Comparison of ENCODE assay signal across 16 cellular contexts in genomic region chr6:99152345-99152643, GRCh38.
DNase-seq lines count a peak whose midpoint lies in the region; ATAC-seq and TF ChIP-seq lines count a peak whose summit lies in the region.
"Had no signal": no experiment of that assay in that cellular context is flagged by ENCODE, and none has a peak within 500 bp of the region (broad histone marks: within the 10 kb centered on the region; RNA-seq: fewer than 3 reads in every experiment).

No MANE protein-coding gene starts in this region.

- peaks cover 8% of the 10 kb centered on the region for H3K27me3 Mint-ChIP-seq in activated CD8-positive, alpha-beta T cell treated with anti-CD3 and anti-CD28 coated beads for 36 hours
- H3K27me3 Mint-ChIP-seq in activated CD8-positive, alpha-beta T cell treated with anti-CD3 and anti-CD28 coated beads, Interleukin-2, amount 10 ng/mL, durations not matched to agents 7 days and 5 days (ENCODE audit: low read depth) = no peaks in the 10 kb centered on the region

- intact Hi-C loops in activated CD8-positive, alpha-beta T cell treated with anti-CD3 and anti-CD28 coated beads for 36 hours (cut with micrococcal nuclease) = no loop called here
- intact Hi-C loops in body of pancreas (cut with DNase I) = no loop called here

- H3K4me3 ChIP-seq in RWPE2 (ENCODE audit: severe bottlenecking) (no peak overlapping the region), body of pancreas (no peak overlapping the region)
- H3K4me3 ChIP-seq: GM23248, HAP-1, SK-N-MC had no signal

- H3K4me3 Mint-ChIP-seq in activated CD8-positive, alpha-beta T cell treated with anti-CD3 and anti-CD28 coated beads for 36 hours = no peak overlapping the region
- no peak overlapping the region for H3K4me3 Mint-ChIP-seq in activated CD8-positive, alpha-beta T cell treated with anti-CD3 and anti-CD28 coated beads, Interleukin-2, amount 10 ng/mL, durations not matched to agents 7 days and 5 days
- H3K4me3 Mint-ChIP-seq: T-helper 17 cell had no signal

- H3K27ac ChIP-seq in RWPE2 (ENCODE audit: poor library complexity, severe bottlenecking) = no peak overlapping the region
- H3K27ac ChIP-seq in body of pancreas = no peak overlapping the region
- H3K27ac ChIP-seq: GM23248, SK-N-MC had no signal

- WGBS in body of pancreas, 2 donors = 7 to 18% methylated on average over 3 of the region's 3 CpGs

- H3K4me1 ChIP-seq in RWPE2 (ENCODE audit: insufficient read depth, poor library complexity, severe bottlenecking) (no peaks in the 10 kb centered on the region), body of pancreas (peaks cover 4% of the 10 kb centered on the region)
- H3K4me1 ChIP-seq: HAP-1 had no signal

- H3K36me3 ChIP-seq in RWPE2 (ENCODE audit: low read depth) (no peaks in the 10 kb centered on the region), body of pancreas (replicated peaks in 1 of 2; ENCODE audit: insufficient read depth in 1 of 2, low read depth in 2 of 2) (no peaks in the 10 kb centered on the region)
- H3K36me3 ChIP-seq: HAP-1 had no signal

- peak; percentile 1 for TF ChIP-seq CTCF in activated CD8-positive, alpha-beta T cell treated with anti-CD3 and anti-CD28 coated beads for 36 hours (IDR thresholded peaks at IDR 0.05)
- TF ChIP-seq CTCF in RWPE2 (IDR thresholded peaks at IDR 0.05; ENCODE audit: poor library complexity, severe bottlenecking) (peak; percentile 38), body of pancreas (IDR thresholded peaks at IDR 0.05) (no peak)

- H3K4me1 Mint-ChIP-seq in activated CD8-positive, alpha-beta T cell treated with anti-CD3 and anti-CD28 coated beads for 36 hours (ENCODE audit: low read depth) = no peaks in the 10 kb centered on the region
- H3K4me1 Mint-ChIP-seq in activated CD8-positive, alpha-beta T cell treated with anti-CD3 and anti-CD28 coated beads, Interleukin-2, amount 10 ng/mL, durations not matched to agents 7 days and 5 days (ENCODE audit: low read depth) = no peaks in the 10 kb centered on the region

- no peaks in the 10 kb centered on the region for H3K36me3 Mint-ChIP-seq in activated CD8-positive, alpha-beta T cell treated with anti-CD3 and anti-CD28 coated beads for 36 hours (ENCODE audit: low read depth)
- no peaks in the 10 kb centered on the region for H3K36me3 Mint-ChIP-seq in activated CD8-positive, alpha-beta T cell treated with anti-CD3 and anti-CD28 coated beads, Interleukin-2, amount 10 ng/mL, durations not matched to agents 7 days and 5 days (ENCODE audit: low read depth)
- no peaks in the 10 kb centered on the region for H3K36me3 Mint-ChIP-seq in activated naive CD4-positive, alpha-beta T cell treated with anti-CD3 and anti-CD28 coated beads, Interleukin-2, amount 50 U/mL, for 72 hours

- POLR2A ChIA-PET in activated CD8-positive, alpha-beta T cell treated with anti-CD3 and anti-CD28 coated beads for 36 hours (lab: Charles Lee) = no interaction called here
- POLR2A ChIA-PET in activated CD8-positive, alpha-beta T cell treated with anti-CD3 and anti-CD28 coated beads, Interleukin-2, amount 10 ng/mL, durations not matched to agents 7 days and 5 days (lab: Charles Lee) = no interaction called here

- no peak for TF ChIP-seq POLR2A in body of pancreas (IDR thresholded peaks at IDR 0.05)

- no peak for ATAC-seq in activated CD8-positive, alpha-beta T cell treated with anti-CD3 and anti-CD28 coated beads for 36 hours
- no peak for ATAC-seq in activated CD8-positive, alpha-beta T cell treated with anti-CD3 and anti-CD28 coated beads, Interleukin-2, amount 10 ng/mL, durations not matched to agents 7 days and 5 days
- ATAC-seq in HG03280 (IDR thresholded peaks at IDR 0.05; ENCODE audit: unreplicated experiment) = peak; percentile 23
- ATAC-seq in RWPE2 (ENCODE audit: low read depth) = no peak
- no peak for ATAC-seq in body of pancreas
- no peak for ATAC-seq in activated naive CD4-positive, alpha-beta T cell treated with anti-CD3 and anti-CD28 coated beads, Interleukin-2, amount 50 U/mL, for 72 hours
- ATAC-seq: T-helper 17 cell had no signal

- H3K9me3 ChIP-seq in RWPE2 (ENCODE audit: severe bottlenecking) (no peaks in the 10 kb centered on the region), body of pancreas (no peaks in the 10 kb centered on the region)
- H3K9me3 ChIP-seq: HAP-1 had no signal

- no peak for DNase-seq in activated CD8-positive, alpha-beta T cell treated with anti-CD3 and anti-CD28 coated beads for 36 hours
- no peak for DNase-seq in activated CD8-positive, alpha-beta T cell treated with anti-CD3 and anti-CD28 coated beads, Interleukin-2, amount 10 ng/mL, durations not matched to agents 7 days and 5 days
- no peak for DNase-seq in RWPE2 (ENCODE audit: low spot score)
- DNase-seq in activated CD4-positive, alpha-beta T cell treated with anti-CD3 and anti-CD28 coated beads, Interleukin-2, amount 50 U/mL, for 4 hours = no peak
- DNase-seq in NCI-H187 treated with DMSO at 0.1 percent for 48 hours (lab: John Stamatoyannopoulos, UW) = no peak
- no peak for DNase-seq in body of pancreas
- no peak for DNase-seq in activated naive CD4-positive, alpha-beta T cell treated with anti-CD3 and anti-CD28 coated beads, Interleukin-2, amount 50 U/mL, for 72 hours (ENCODE audit: low spot score in 2 of 2)
- DNase-seq: GF-D8, NCI-H1092, NCI-H2171, SHP77 treated with DMSO at 0.1 percent for 48 hours, T-helper 17 cell had no signal

- H3K27ac Mint-ChIP-seq in activated CD8-positive, alpha-beta T cell treated with anti-CD3 and anti-CD28 coated beads for 36 hours = no peak overlapping the region
- no peak overlapping the region for H3K27ac Mint-ChIP-seq in activated CD8-positive, alpha-beta T cell treated with anti-CD3 and anti-CD28 coated beads, Interleukin-2, amount 10 ng/mL, durations not matched to agents 7 days and 5 days
- no peak overlapping the region for H3K27ac Mint-ChIP-seq in activated naive CD4-positive, alpha-beta T cell treated with anti-CD3 and anti-CD28 coated beads, Interleukin-2, amount 50 U/mL, for 72 hours
- H3K27ac Mint-ChIP-seq: T-helper 17 cell had no signal

- no peaks in the 10 kb centered on the region for H3K9me3 Mint-ChIP-seq in activated CD8-positive, alpha-beta T cell treated with anti-CD3 and anti-CD28 coated beads for 36 hours
- no peaks in the 10 kb centered on the region for H3K9me3 Mint-ChIP-seq in activated CD8-positive, alpha-beta T cell treated with anti-CD3 and anti-CD28 coated beads, Interleukin-2, amount 10 ng/mL, durations not matched to agents 7 days and 5 days (ENCODE audit: insufficient read depth)
- H3K9me3 Mint-ChIP-seq in activated naive CD4-positive, alpha-beta T cell treated with anti-CD3 and anti-CD28 coated beads, Interleukin-2, amount 50 U/mL, for 72 hours = no peaks in the 10 kb centered on the region

- H3K27me3 ChIP-seq in RWPE2 (ENCODE audit: insufficient read depth, poor library complexity, severe bottlenecking) (no peaks in the 10 kb centered on the region), body of pancreas (no peaks in the 10 kb centered on the region)

- CTCF ChIA-PET in activated CD8-positive, alpha-beta T cell treated with anti-CD3 and anti-CD28 coated beads for 36 hours (lab: Charles Lee) = interaction anchor here (0.7 to 1.4 kb wide), 7 partner anchors 12 to 380 kb away, joined by 3 to 10 read pairs (median 4); no protein-coding TSS in a partner anchor
- CTCF ChIA-PET in activated CD8-positive, alpha-beta T cell treated with anti-CD3 and anti-CD28 coated beads, Interleukin-2, amount 10 ng/mL, durations not matched to agents 7 days and 5 days (lab: Charles Lee) = interaction anchor here (0.6 to 2.1 kb wide), 5 partner anchors 9 to 595 kb away, joined by 3 to 12 read pairs (median 4); no protein-coding TSS in a partner anchor

Comparison
In these comparisons a context has a peak if more than half of its experiments do, and no peak if none do; other contexts are left out.
1. CTCF ChIP-seq: peak in activated CD8-positive, alpha-beta T cell treated with anti-CD3 and anti-CD28 coated beads for 36 hours (single experiment) and RWPE2 (single experiment); none in body of pancreas (0 of 7).